11 cellular contexts compared by ENCODE assay signal in genomic region chr16:28090646-28091377, GRCh38. TPM values are rescaled to one million over a fixed set of nuclear protein-coding genes. Genes with fewer than 3 reads are reported as not detected.
A peak's percentile ranks its signal among the peaks of the same experiment; 100 is the strongest.
DNase-seq lines count a peak whose midpoint lies in the region; ATAC-seq, FAIRE-seq and TF ChIP-seq lines count a peak whose summit lies in the region.
"Had no signal": no experiment of that assay in that cellular context is flagged by ENCODE, and none has a peak within 500 bp of the region (broad histone marks: within the 10 kb centered on the region; RNA-seq: fewer than 3 reads in every experiment).

No MANE protein-coding gene starts in this region.

- TF ChIP-seq CTCF in GM10266 (IDR thresholded peaks at IDR 0.05; ENCODE audit: control insufficient read depth, insufficient read depth, low read depth, missing control alignments) (peak; percentile 15), MM.1S (IDR thresholded peaks at IDR 0.05; ENCODE audit: low read length) (peak; percentile 10; the same call in 1 of the 2 replicates), endothelial cell of umbilical vein (IDR thresholded peaks at IDR 0.05; ENCODE audit: extremely low read depth in 1 of 2, insufficient read depth in 1 of 2, low read depth in 1 of 2, low read length in 2 of 2) (peak; percentile 16 to 25)

- no peaks in the 10 kb centered on the region for H4K20me1 ChIP-seq in MM.1S (ENCODE audit: insufficient read depth, low read length)
- no peaks in the 10 kb centered on the region for H4K20me1 ChIP-seq in endothelial cell of umbilical vein (replicated peaks; ENCODE audit: control insufficient read depth, extremely low read depth, insufficient read depth, low read length)

- no TSS peak for BruUV-seq in endothelial cell of umbilical vein (replicated peaks; lab: Mats Ljungman, UMichigan)

- H3K27ac ChIP-seq in MM.1S (ENCODE audit: low read length) (no peak overlapping the region), endothelial cell of umbilical vein (ENCODE audit: insufficient read depth, low read depth, low read length) (no peak overlapping the region)
- H3K27ac ChIP-seq: adrenal gland, hepatocyte had no signal

- H3K9me1 ChIP-seq in endothelial cell of umbilical vein (replicated peaks; ENCODE audit: control insufficient read depth, extremely low read depth, insufficient read depth, low read length) = no peaks in the 10 kb centered on the region

- no peak overlapping the region for H2AFZ ChIP-seq in MM.1S (ENCODE audit: low read length)
- H2AFZ ChIP-seq in endothelial cell of umbilical vein (ENCODE audit: low read depth, low read length) = no peak overlapping the region
- H2AFZ ChIP-seq: hepatocyte had no signal

- H3K4me3 ChIP-seq in MM.1S (ENCODE audit: low read length) (no peak overlapping the region), endothelial cell of umbilical vein (replicated peaks in 1 of 3; ENCODE audit: insufficient read depth in 1 of 3, low read depth in 1 of 3, low read length in 3 of 3) (no peak overlapping the region)
- H3K4me3 ChIP-seq: adrenal gland, hepatocyte had no signal

- CTCF ChIA-PET in endothelial cell of umbilical vein (lab: Charles Lee) = interaction anchor here (1.2 kb wide), 1 partner anchor 20 kb away, joined by 3 read pairs; no protein-coding TSS in a partner anchor

- H3K9ac ChIP-seq in MM.1S (ENCODE audit: low read length) (no peak overlapping the region), endothelial cell of umbilical vein (replicated peaks; ENCODE audit: extremely low read depth, insufficient read depth, low read length) (no peak overlapping the region)

- POLR2A ChIA-PET in endothelial cell of umbilical vein (lab: Charles Lee) = no interaction called here

- H3K79me2 ChIP-seq in MM.1S (ENCODE audit: low read length) = no peaks in the 10 kb centered on the region
- no peaks in the 10 kb centered on the region for H3K79me2 ChIP-seq in endothelial cell of umbilical vein (ENCODE audit: control insufficient read depth, insufficient read depth, low read length)
- H3K79me2 ChIP-seq: hepatocyte had no signal

- H3K9me2 ChIP-seq in MM.1S (replicated peaks; ENCODE audit: insufficient read depth, low read length) = no peaks in the 10 kb centered on the region

- intact Hi-C loops in endothelial cell of umbilical vein (cut with micrococcal nuclease) (no loop called here), posterior vena cava (cut with DNase I) (no loop called here), cardiac septum (cut with DNase I) (no loop called here)

- H3K27me3 ChIP-seq in MM.1S (replicated peaks; ENCODE audit: insufficient read depth, low read length) (no peaks in the 10 kb centered on the region), endothelial cell of umbilical vein (ENCODE audit: control insufficient read depth in 2 of 2, insufficient read depth in 2 of 2, low read length in 2 of 2) (no peaks in the 10 kb centered on the region)
- H3K27me3 ChIP-seq: adrenal gland, hepatocyte had no signal

- dilution Hi-C loops in endothelial cell of umbilical vein (cut with MboI; ENCODE audit: extremely low pct_ligation_motif_present, low sequenced_read_pairs) = no loop called here

- H3K4me1 ChIP-seq in MM.1S (ENCODE audit: low read length) (no peaks in the 10 kb centered on the region), endothelial cell of umbilical vein (ENCODE audit: control insufficient read depth, extremely low read depth, insufficient read depth, low read length) (no peaks in the 10 kb centered on the region)
- H3K4me1 ChIP-seq: adrenal gland had no signal

- H3K36me3 ChIP-seq in MM.1S (replicated peaks; ENCODE audit: insufficient read depth, low read length) (no peaks in the 10 kb centered on the region), endothelial cell of umbilical vein (ENCODE audit: control insufficient read depth in 2 of 2, extremely low read depth in 1 of 2, insufficient read depth in 2 of 2, low read length in 2 of 2) (peaks cover 0 to 4% of the 10 kb centered on the region in 2 experiments)
- H3K36me3 ChIP-seq: adrenal gland had no signal

- ATAC-seq in HG02678 (IDR thresholded peaks at IDR 0.05; ENCODE audit: unreplicated experiment) = no peak

- no peaks in the 10 kb centered on the region; the same call in 1 of the 2 replicates for H3F3A ChIP-seq in MM.1S (ENCODE audit: insufficient read depth, low read length)

- H3K9me3 ChIP-seq in MM.1S (replicated peaks; ENCODE audit: insufficient read depth, low read length) (no peaks in the 10 kb centered on the region), endothelial cell of umbilical vein (replicated peaks; ENCODE audit: control insufficient read depth, insufficient read depth, low read length) (no peaks in the 10 kb centered on the region)
- H3K9me3 ChIP-seq: adrenal gland had no signal

- DNase-seq in GM10266 (ENCODE audit: extremely low spot score) (no peak), MM.1S (no peak), endothelial cell of umbilical vein (ENCODE audit: low read depth, low spot score) (no peak), posterior vena cava (ENCODE audit: low spot score) (peak; percentile 57), NCI-H226 (no peak), NCI-H526 (lab: John Stamatoyannopoulos, UW) (no peak), cardiac septum (ENCODE audit: low spot score) (no peak)
- DNase-seq: OCI-M1 had no signal

- no peak for TF ChIP-seq POLR2A in endothelial cell of umbilical vein (IDR thresholded peaks at IDR 0.05; ENCODE audit: low read depth, low read length)

- H3K4me2 ChIP-seq in MM.1S (ENCODE audit: low read depth, low read length) (no peak overlapping the region), endothelial cell of umbilical vein (ENCODE audit: insufficient read depth, low read length) (no peak overlapping the region)
- H3K4me2 ChIP-seq: hepatocyte had no signal

- no peak for FAIRE-seq in endothelial cell of umbilical vein (lab: Jason Lieb, UNC)

TF ChIP-seq in endothelial cell of umbilical vein, 7 proteins besides CTCF, POLR2A, EP300 and RAD21:
- TF ChIP-seq GATA2 (IDR thresholded peaks at IDR 0.05; ENCODE audit: insufficient read depth, insufficient read length, low read depth, low read length) (no peak), MYC (IDR thresholded peaks at IDR 0.05; ENCODE audit: low read depth, low read length) (no peak), POLR2AphosphoS5 (IDR thresholded peaks at IDR 0.05; ENCODE audit: insufficient read depth, low read depth, low read length) (no peak), MAX (IDR thresholded peaks at IDR 0.05; ENCODE audit: insufficient read depth, insufficient read length) (no peak), FOS (IDR thresholded peaks at IDR 0.05; ENCODE audit: borderline replicate concordance, insufficient read depth, low read length) (no peak), JUN (IDR thresholded peaks at IDR 0.05; ENCODE audit: borderline replicate concordance, insufficient read depth, insufficient read length, low read depth) (no peak), EZH2 (IDR thresholded peaks at IDR 0.05; ENCODE audit: borderline replicate concordance, low read depth, low read length, severe bottlenecking) (no peak)

RNA-seq across cellular contexts. Expression of gene GSG1L, which starts 27.3 kb away (rescaled TPM):
- total RNA-seq in endothelial cell of umbilical vein = not detected in 2 replicates
- polyA plus RNA-seq in endothelial cell of umbilical vein = 0.06 and 0.14 TPM in 2 replicates
- 0.16 TPM in 1 of 2 replicates, not detected in the other for polyA plus RNA-seq in endothelial cell of umbilical vein (2011; cell fraction: cytosol; rRNA removed)
- polyA plus RNA-seq in endothelial cell of umbilical vein (2011; cell fraction: nucleus; rRNA removed) = not detected in 2 replicates
- polyA plus RNA-seq in endothelial cell of umbilical vein (2012) = not detected in 2 replicates
- polyA minus RNA-seq in endothelial cell of umbilical vein = 0.32 TPM in 1 of 2 replicates, not detected in the other
- not detected for polyA minus RNA-seq in endothelial cell of umbilical vein (2011; cell fraction: cytosol; rRNA and poly(A)+ RNA removed)
- not detected in 2 replicates for polyA minus RNA-seq in endothelial cell of umbilical vein (2011; cell fraction: nucleus; rRNA and poly(A)+ RNA removed)
- not detected for total RNA-seq in posterior vena cava
- total RNA-seq in cardiac septum = 8.0 TPM
- total RNA-seq: adrenal gland, hepatocyte had no signal
- polyA plus RNA-seq: hepatocyte had no signal
